ENCODE assay signal across 29 cellular contexts in genomic region chr4:6657242-6658203, GRCh38. TPM values are rescaled to one million over a fixed set of nuclear protein-coding genes. Genes with fewer than 3 reads are reported as not detected.
A peak's percentile ranks its signal among the peaks of the same experiment; 100 is the strongest.
DNase-seq lines count a peak whose midpoint lies in the region; ATAC-seq and TF ChIP-seq lines count a peak whose summit lies in the region.
"Had no signal": no experiment of that assay in that cellular context is flagged by ENCODE, and none has a peak within 500 bp of the region (broad histone marks: within the 10 kb centered on the region; RNA-seq: fewer than 3 reads in every experiment).

No MANE protein-coding gene starts in this region.

- H3K27me3 Mint-ChIP-seq in CD4-positive, alpha-beta memory T cell: no peaks in the 10 kb centered on the region
- H3K27me3 Mint-ChIP-seq in immature natural killer cell (ENCODE audit: low read depth in 3 of 3): peaks cover 6 to 15% (median 9%) of the 10 kb centered on the region in 3 donors

- no peaks in the 10 kb centered on the region for H3K27me3 ChIP-seq in CD4-positive, alpha-beta memory T cell (ENCODE audit: insufficient read depth, low read length)
- H3K27me3 ChIP-seq in H7 (ENCODE audit: control insufficient read depth, insufficient read depth, low read length) (peaks cover 7% of the 10 kb centered on the region; the same call in 1 of the 2 replicates), lower lobe of right lung (ENCODE audit: low read depth) (peaks cover 5% of the 10 kb centered on the region)
- H3K27me3 ChIP-seq: colonic mucosa, hepatocyte had no signal

- H4K20me1 ChIP-seq in OCI-LY7 (ENCODE audit: insufficient read depth, low read length): no peaks in the 10 kb centered on the region

- CTCF ChIA-PET in CD4-positive, alpha-beta memory T cell (lab: Charles Lee; ENCODE audit: partially characterized antibody): interaction anchor here (1.0 to 2.0 kb wide), 3 partner anchors 12 to 216 kb away, joined by 3 to 9 read pairs (median 6); no protein-coding TSS in a partner anchor
- CTCF ChIA-PET in OCI-LY7 (lab: Charles Lee; ENCODE audit: unreplicated experiment): no interaction called here

- POLR2A ChIA-PET in CD4-positive, alpha-beta memory T cell (lab: Charles Lee; ENCODE audit: partially characterized antibody): interaction anchor here (1.3 to 4.8 kb wide), 7 partner anchors 15 to 58 kb away, joined by 3 to 59 read pairs (median 6); partner anchors contain the start of genes BLOC1S4 and MRFAP1
- POLR2A ChIA-PET in OCI-LY7 (lab: Charles Lee): interaction anchor here (0.7 kb wide), 1 partner anchor 15 kb away, joined by 3 read pairs; no protein-coding TSS in a partner anchor

- no peak overlapping the region for H3K4me3 ChIP-seq in CD4-positive, alpha-beta memory T cell (ENCODE audit: low read length in 2 of 2)
- H3K4me3 ChIP-seq in H7 (ENCODE audit: insufficient read depth, low read depth, low read length) (no peak overlapping the region), OCI-LY7 (ENCODE audit: low read depth, low read length, poor library complexity, severe bottlenecking) (no peak overlapping the region), lower lobe of right lung (no peak overlapping the region)
- H3K4me3 ChIP-seq: hepatocyte had no signal

- H3K79me2 ChIP-seq in OCI-LY7 (ENCODE audit: insufficient read depth, low read depth, low read length): no peaks in the 10 kb centered on the region
- H3K79me2 ChIP-seq: hepatocyte had no signal

- no peaks in the 10 kb centered on the region for H3K9me2 ChIP-seq in OCI-LY7 (ENCODE audit: insufficient read depth, low read length)

- peaks cover 0 to 4% (median 0%) of the 10 kb centered on the region in 8 donors for H3K9me3 Mint-ChIP-seq in CD4-positive, alpha-beta memory T cell
- H3K9me3 Mint-ChIP-seq in immature natural killer cell: no peaks in the 10 kb centered on the region

- H3K4me1 ChIP-seq in CD4-positive, alpha-beta memory T cell (ENCODE audit: insufficient read depth, low read length): peaks cover 13% of the 10 kb centered on the region
- no peaks in the 10 kb centered on the region for H3K4me1 ChIP-seq in OCI-LY7 (ENCODE audit: insufficient read depth, low read length, poor library complexity, severe bottlenecking)
- H3K4me1 ChIP-seq in lower lobe of right lung: peaks cover 11% of the 10 kb centered on the region
- H3K4me1 ChIP-seq: colonic mucosa had no signal

- DNase-seq in CD4-positive, alpha-beta memory T cell: no peak
- peak; percentile 56 for DNase-seq in H7
- no peak for DNase-seq in immature natural killer cell
- DNase-seq in retina: peak; percentile 46
- DNase-seq in Ammon's horn (ENCODE audit: low spot score): no peak
- no peak for DNase-seq in OCI-LY7 (ENCODE audit: low spot score)
- DNase-seq in lower lobe of right lung: no peak
- DNase-seq in NCI-H1694 (lab: John Stamatoyannopoulos, UW): no peak
- DNase-seq: activated CD4-positive, alpha-beta T cell treated with anti-CD3 and anti-CD28 coated beads, Interleukin-2, amount 50 U/mL, for 4 hours; activated CD8-positive, alpha-beta memory T cell treated with anti-CD3 and anti-CD28 coated beads, Interleukin-2, amount 10 ng/mL, durations not matched to agents 7 days and 5 days; aorta; colonic mucosa; DMS79 treated with DMSO at 0.1 percent for 48 hours; effector CD4-positive, alpha-beta T cell; left cardiac atrium; MV-4-11; NCI-H1436; NCI-H2107; NCI-H345; posterior cingulate gyrus; SHP77 treated with DMSO at 0.1 percent for 48 hours; stimulated activated CD4-positive, alpha-beta T cell treated with anti-CD3 and anti-CD28 coated beads, Interleukin-2, amount 100 ng/mL, for 24 hours; T-helper 2 cell; transverse colon had no signal

- no peak for ATAC-seq in lower lobe of right lung

- peaks cover 0 to 19% (median 7%) of the 10 kb centered on the region in 4 donors for H3K4me1 Mint-ChIP-seq in CD4-positive, alpha-beta memory T cell
- peaks cover 6 to 8% of the 10 kb centered on the region in 2 donors for H3K4me1 Mint-ChIP-seq in immature natural killer cell

- no peak overlapping the region for H3K27ac ChIP-seq in CD4-positive, alpha-beta memory T cell (ENCODE audit: low read depth, low read length)
- H3K27ac ChIP-seq in OCI-LY7 (ENCODE audit: low read depth, low read length, poor library complexity, severe bottlenecking) (no peak overlapping the region), lower lobe of right lung (no peak overlapping the region)
- H3K27ac ChIP-seq: BLaER1 treated with 17β-estradiol and CSF1 and Interleukin-3, amounts not matched to agents 10 nM and 100 nM; hepatocyte; neutrophil had no signal

- no TSS peak for BruUV-seq in OCI-LY7 (replicated peaks; lab: Mats Ljungman, UMichigan)

- H3K4me3 Mint-ChIP-seq in CD4-positive, alpha-beta memory T cell: peak overlapping the region in 5 of 8 donors; percentile 39 to 76 (median 55)
- H3K4me3 Mint-ChIP-seq in immature natural killer cell: peak overlapping the region; percentile 61 to 78 (median 74)

- peak overlapping the region in 2 of 7 donors; percentile 50 to 70 for H3K27ac Mint-ChIP-seq in CD4-positive, alpha-beta memory T cell
- H3K27ac Mint-ChIP-seq in immature natural killer cell: no peak overlapping the region
- H3K27ac Mint-ChIP-seq: activated CD8-positive, alpha-beta memory T cell treated with anti-CD3 and anti-CD28 coated beads, Interleukin-2, amount 10 ng/mL, durations not matched to agents 7 days and 5 days; activated naive CD4-positive, alpha-beta T cell treated with anti-CD3 and anti-CD28 coated beads, Interleukin-2, amount 50 U/mL, for 72 hours had no signal

- H3K9me3 ChIP-seq in CD4-positive, alpha-beta memory T cell (ENCODE audit: control insufficient read depth in 1 of 2, low read length in 2 of 2): no peaks in the 10 kb centered on the region
- H3K9me3 ChIP-seq in OCI-LY7 (ENCODE audit: low read length) (no peaks in the 10 kb centered on the region), lower lobe of right lung (no peaks in the 10 kb centered on the region)
- H3K9me3 ChIP-seq: colonic mucosa, neutrophil, transverse colon had no signal

- intact Hi-C loops in CD4-positive, alpha-beta memory T cell (cut with micrococcal nuclease): loop anchor here (2.0 kb wide), 1 partner anchor 17 kb away; the partner anchor contains the start of gene MRFAP1
- intact Hi-C loops in OCI-LY7 (cut with micrococcal nuclease; ENCODE audit: unreplicated experiment): no loop called here
- intact Hi-C loops in lower lobe of right lung (cut with DNase I): no loop called here

- TF ChIP-seq CTCF in OCI-LY7 (conservative IDR thresholded peaks at IDR 0.05; ENCODE audit: low read length) (no peak), lower lobe of right lung (IDR thresholded peaks at IDR 0.05) (no peak)

- H3K4me2 ChIP-seq in OCI-LY7 (ENCODE audit: low read length): no peak overlapping the region

- no peaks in the 10 kb centered on the region for H3K36me3 Mint-ChIP-seq in CD4-positive, alpha-beta memory T cell
- peaks cover 0 to 3% (median 0%) of the 10 kb centered on the region in 3 donors for H3K36me3 Mint-ChIP-seq in immature natural killer cell
- H3K36me3 Mint-ChIP-seq: activated CD8-positive, alpha-beta memory T cell treated with anti-CD3 and anti-CD28 coated beads, Interleukin-2, amount 10 ng/mL, durations not matched to agents 7 days and 5 days had no signal

- H3K36me3 ChIP-seq in CD4-positive, alpha-beta memory T cell (ENCODE audit: insufficient read depth, low read length): no peaks in the 10 kb centered on the region
- no peaks in the 10 kb centered on the region for H3K36me3 ChIP-seq in H7 (replicated peaks; ENCODE audit: control insufficient read depth, insufficient read depth, low read length)
- no peaks in the 10 kb centered on the region for H3K36me3 ChIP-seq in OCI-LY7 (ENCODE audit: insufficient read depth, low read length)
- H3K36me3 ChIP-seq in lower lobe of right lung: no peaks in the 10 kb centered on the region
- H3K36me3 ChIP-seq: BLaER1 treated with 17β-estradiol and CSF1 and Interleukin-3, amounts not matched to agents 10 nM and 100 nM; colonic mucosa; neutrophil; transverse colon had no signal

- H2AFZ ChIP-seq in OCI-LY7 (ENCODE audit: low read length): no peak overlapping the region

RNA-seq across cellular contexts. Expression of gene MRFAP1, which starts 17.0 kb away (rescaled TPM):
- 100 to 1,000 TPM; 149 to 157 TPM for total RNA-seq in CD4-positive, alpha-beta memory T cell
- 100 to 1,000 TPM; 156 to 169 TPM for polyA plus RNA-seq in CD4-positive, alpha-beta memory T cell
- 82.2 and 83.2 TPM in 2 replicates for total RNA-seq in H7 (2014; rRNA removed; shearing (Covaris generic))
- polyA plus RNA-seq in immature natural killer cell: 100 to 1,000 TPM; 143 to 174 (median 161) TPM
- 90.8 and 142 TPM in 2 replicates for total RNA-seq in OCI-LY7 (2014; rRNA removed; shearing (Covaris generic))
- total RNA-seq in OCI-LY7 (2022) (213 and 224 TPM in 2 replicates), lower lobe of right lung (211 TPM)

RNA-seq across cellular contexts. Expression of gene S100P, which starts 36.2 kb away (rescaled TPM):
- 1 to 10 TPM; 2.0 to 2.1 TPM for total RNA-seq in CD4-positive, alpha-beta memory T cell
- polyA plus RNA-seq in CD4-positive, alpha-beta memory T cell: 1 to 10 TPM; 1.3 to 3.9 TPM
- total RNA-seq in H7 (2014; rRNA removed; shearing (Covaris generic)): not detected in 2 replicates
- polyA plus RNA-seq in immature natural killer cell: 1 to 10 TPM in 1 of 3 donors, not detected in 2; 1.5 TPM
- not detected in 2 replicates for total RNA-seq in OCI-LY7 (2014; rRNA removed; shearing (Covaris generic))
- total RNA-seq in OCI-LY7 (2022): not detected in 2 replicates
- total RNA-seq in lower lobe of right lung: 16.1 TPM
- total RNA-seq: LHCN-M2 had no signal

RNA-seq across cellular contexts. Expression of gene MRFAP1L1, which starts 52.1 kb away (rescaled TPM):
- 100 to 1,000 TPM; 127 to 134 TPM for total RNA-seq in CD4-positive, alpha-beta memory T cell
- 100 to 1,000 TPM; 132 to 147 TPM for polyA plus RNA-seq in CD4-positive, alpha-beta memory T cell
- 49.0 and 52.5 TPM in 2 replicates for total RNA-seq in H7 (2014; rRNA removed; shearing (Covaris generic))
- polyA plus RNA-seq in immature natural killer cell: 100 to 1,000 TPM in 2 of 3 donors, 10 to 100 TPM in 1; 81.3 to 159 (median 139) TPM
- total RNA-seq in OCI-LY7 (2014; rRNA removed; shearing (Covaris generic)): 50.5 and 79.2 TPM in 2 replicates
- total RNA-seq in OCI-LY7 (2022) (49.3 and 50.1 TPM in 2 replicates), lower lobe of right lung (48.8 TPM)

RNA-seq across cellular contexts. Expression of gene BLOC1S4, which starts 58.5 kb away (rescaled TPM):
- total RNA-seq in CD4-positive, alpha-beta memory T cell: 10 to 100 TPM; 35.3 to 37.8 TPM
- polyA plus RNA-seq in CD4-positive, alpha-beta memory T cell: 10 to 100 TPM; 72.6 to 76.2 TPM
- total RNA-seq in H7 (2014; rRNA removed; shearing (Covaris generic)): 35.5 and 39.7 TPM in 2 replicates
- polyA plus RNA-seq in immature natural killer cell: 10 to 100 TPM; 53.5 to 65.8 (median 54.2) TPM
- total RNA-seq in OCI-LY7 (2014; rRNA removed; shearing (Covaris generic)): 26.5 and 36.1 TPM in 2 replicates
- total RNA-seq in OCI-LY7 (2022) (26.1 and 32.3 TPM in 2 replicates), lower lobe of right lung (9.0 TPM)

Comparison
In these comparisons a context has a peak if more than half of its experiments do, and no peak if none do; other contexts are left out.
1. DNase-seq: peak in H7 (single experiment) and retina (single experiment); none in CD4-positive, alpha-beta memory T cell (0 of 5), immature natural killer cell (0 of 3), Ammon's horn (single experiment), OCI-LY7 (single experiment), lower lobe of right lung (single experiment) and NCI-H1694 (single experiment).